In the genomic region with DNA sequence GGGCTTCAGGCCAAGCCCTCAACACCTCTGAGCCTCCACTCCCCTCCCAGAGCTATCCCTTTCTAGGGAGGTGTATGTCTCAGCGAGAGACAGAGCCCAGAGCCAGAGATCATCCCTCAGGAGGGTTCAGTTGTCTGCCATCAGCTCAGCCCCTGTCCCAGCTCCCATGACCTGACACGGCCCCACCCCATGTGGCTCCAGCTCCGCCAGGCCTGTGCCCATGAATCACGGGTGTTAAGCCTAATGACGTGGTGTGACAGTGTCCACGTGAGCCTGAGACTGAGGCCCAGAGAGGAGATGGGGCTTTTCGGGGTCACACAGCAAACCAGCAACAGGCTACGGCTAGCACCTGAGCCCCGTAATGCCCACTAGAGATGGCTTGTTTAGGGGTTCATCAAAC, we compare ENCODE assay signal across 1 cellular context.
TF ChIP-seq lines count a peak whose summit lies in the region.

No MANE protein-coding gene starts in this region.

TF ChIP-seq in IMR-90, 13 proteins besides CTCF, POLR2A, EP300 and RAD21:
- TF ChIP-seq MXI1 (IDR thresholded peaks at IDR 0.05; ENCODE audit: borderline replicate concordance, low read depth, low read length): no peak
- no peak for TF ChIP-seq RFX5 (IDR thresholded peaks at IDR 0.05; ENCODE audit: low read depth, low read length)
